8 cellular contexts compared by ENCODE assay signal in the genomic region with DNA sequence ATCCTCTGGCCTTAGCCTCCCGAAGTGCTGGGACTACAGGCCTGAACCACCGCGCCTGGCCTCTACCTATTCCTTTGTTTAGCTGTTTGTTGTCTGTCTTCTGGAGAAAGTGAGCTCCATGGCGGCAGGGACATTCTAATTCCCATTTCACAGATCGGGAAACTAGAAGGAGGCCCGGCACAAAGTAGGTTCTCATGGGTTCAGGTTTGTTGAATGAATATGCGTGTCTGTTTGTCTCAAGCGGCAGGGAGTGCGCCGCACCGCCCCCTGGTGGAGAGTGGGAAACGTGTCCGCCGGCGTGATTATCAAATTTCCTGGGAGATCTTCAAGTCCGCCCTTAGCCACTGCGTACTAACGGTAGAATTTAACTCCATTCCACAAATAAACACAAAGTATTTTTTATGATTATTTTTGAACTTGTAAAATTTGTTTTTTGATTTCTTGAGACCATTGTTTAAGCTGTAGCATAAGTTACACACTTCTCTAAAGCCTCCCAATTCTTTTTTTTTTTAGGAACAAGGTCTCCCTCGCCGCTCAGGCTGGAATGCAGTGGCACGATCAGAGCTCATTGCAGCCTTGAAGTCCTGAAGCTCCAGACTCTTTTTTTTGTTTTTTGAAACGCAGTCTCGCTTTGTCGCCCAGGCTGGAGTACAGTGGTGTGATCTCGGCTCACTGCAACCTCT. TPM values are rescaled to one million over a fixed set of nuclear protein-coding genes. Genes with fewer than 3 reads are reported as not detected.
DNase-seq lines count a peak whose midpoint lies in the region; ATAC-seq and TF ChIP-seq lines count a peak whose summit lies in the region.

No MANE protein-coding gene starts in this region.

- no peak overlapping the region for H3K27ac ChIP-seq in CD4-positive, alpha-beta memory T cell (ENCODE audit: low read depth, low read length)
- H3K27ac ChIP-seq in SK-N-SH (ENCODE audit: low read depth in 2 of 2, low read length in 1 of 2) = no peak overlapping the region

- no peaks in the 10 kb centered on the region for H3K27me3 ChIP-seq in CD4-positive, alpha-beta memory T cell (ENCODE audit: insufficient read depth, low read length)
- no peaks in the 10 kb centered on the region for H3K27me3 ChIP-seq in SK-N-SH (ENCODE audit: insufficient read depth)

- H3K9me3 ChIP-seq in CD4-positive, alpha-beta memory T cell (ENCODE audit: control insufficient read depth in 1 of 2, low read length in 2 of 2) = no peaks in the 10 kb centered on the region
- no peaks in the 10 kb centered on the region for H3K9me3 ChIP-seq in SK-N-SH

- peak; percentile 96 for TF ChIP-seq CTCF in SK-N-SH (IDR thresholded peaks at IDR 0.05)
- peak; percentile 95 for TF ChIP-seq CTCF in progenitor cell of endocrine pancreas (IDR thresholded peaks at IDR 0.05; ENCODE audit: unreplicated experiment)

- H3K9ac ChIP-seq in SK-N-SH = no peak overlapping the region

- H3K27ac Mint-ChIP-seq in CD4-positive, alpha-beta memory T cell = peak overlapping the region in 4 of 7 donors; percentile 39 to 88 (median 66)
- peak overlapping the region; percentile 26 for H3K27ac Mint-ChIP-seq in activated naive CD4-positive, alpha-beta T cell treated with anti-CD3 and anti-CD28 coated beads, Interleukin-2, amount 10 ng/mL, durations not matched to agents 7 days and 5 days
- peak overlapping the region; percentile 82 for H3K27ac Mint-ChIP-seq in progenitor cell of endocrine pancreas

- POLR2A ChIA-PET in CD4-positive, alpha-beta memory T cell (lab: Charles Lee; ENCODE audit: partially characterized antibody) = interaction anchor here (0.7 to 6.6 kb wide), 7 partner anchors 9 to 117 kb away, joined by 3 to 156 read pairs (median 7); a partner anchor contains a TSS
- POLR2A ChIA-PET in SK-N-SH (lab: Yijun Ruan, JAX) = interaction anchor here (1.2 kb wide), 1 partner anchor 8 kb away, joined by 3 read pairs; a partner anchor contains a TSS

- H4K20me1 ChIP-seq in SK-N-SH (ENCODE audit: insufficient read depth) = no peaks in the 10 kb centered on the region

- H3K36me3 ChIP-seq in CD4-positive, alpha-beta memory T cell (ENCODE audit: insufficient read depth, low read length) = no peaks in the 10 kb centered on the region
- H3K36me3 ChIP-seq in SK-N-SH (replicated peaks in 1 of 2; ENCODE audit: control insufficient read depth in 1 of 2, insufficient read depth in 2 of 2, low read length in 1 of 2) = no peaks in the 10 kb centered on the region

- no peak overlapping the region for H3K4me3 ChIP-seq in CD4-positive, alpha-beta memory T cell (ENCODE audit: low read length in 2 of 2)
- peak overlapping the region in 1 of 2 experiments; percentile 39; a peak in 1 of 4 replicates for H3K4me3 ChIP-seq in SK-N-SH (ENCODE audit: low read depth in 2 of 2, low read length in 1 of 2)

- H3K4me2 ChIP-seq in SK-N-SH = no peak overlapping the region

- no peaks in the 10 kb centered on the region for H3K9me2 ChIP-seq in SK-N-SH

- H3K79me2 ChIP-seq in SK-N-SH (ENCODE audit: insufficient read depth) = no peaks in the 10 kb centered on the region

- H3K36me3 Mint-ChIP-seq in CD4-positive, alpha-beta memory T cell = no peaks in the 10 kb centered on the region
- no peaks in the 10 kb centered on the region for H3K36me3 Mint-ChIP-seq in activated naive CD4-positive, alpha-beta T cell treated with anti-CD3 and anti-CD28 coated beads, Interleukin-2, amount 10 ng/mL, durations not matched to agents 7 days and 5 days
- no peaks in the 10 kb centered on the region for H3K36me3 Mint-ChIP-seq in progenitor cell of endocrine pancreas (ENCODE audit: insufficient read depth)

- no peaks in the 10 kb centered on the region for H3K27me3 Mint-ChIP-seq in CD4-positive, alpha-beta memory T cell
- peaks cover 14% of the 10 kb centered on the region for H3K27me3 Mint-ChIP-seq in activated naive CD4-positive, alpha-beta T cell treated with anti-CD3 and anti-CD28 coated beads, Interleukin-2, amount 10 ng/mL, durations not matched to agents 7 days and 5 days
- peaks cover 8% of the 10 kb centered on the region for H3K27me3 Mint-ChIP-seq in progenitor cell of endocrine pancreas

- TF ChIP-seq RAD21 in SK-N-SH (IDR thresholded peaks at IDR 0.05; ENCODE audit: low read length) = peak; percentile 70

- H3K4me1 ChIP-seq in CD4-positive, alpha-beta memory T cell (ENCODE audit: insufficient read depth, low read length) = peaks cover 18% of the 10 kb centered on the region
- peaks cover 0 to 10% of the 10 kb centered on the region in 2 experiments; a peak in 2 of 4 replicates for H3K4me1 ChIP-seq in SK-N-SH (ENCODE audit: control insufficient read depth in 1 of 2, insufficient read depth in 2 of 2, low read depth in 1 of 2, low read length in 1 of 2)

- no peak for ATAC-seq in HG03045 (IDR thresholded peaks at IDR 0.05; ENCODE audit: unreplicated experiment)

- TF ChIP-seq EP300 in SK-N-SH (IDR thresholded peaks at IDR 0.05; ENCODE audit: borderline replicate concordance in 1 of 2, low read depth in 1 of 2, low read length in 1 of 2) = no peak

- 36% methylated on average over 25 of the region's 25 CpGs for WGBS in SK-N-SH (ENCODE audit: low lambda C conversion rate)

- peak; percentile 68 to 74 (median 74) for DNase-seq in CD4-positive, alpha-beta memory T cell
- DNase-seq in HT1080 (ENCODE audit: low read depth) (peak; percentile 75), SK-N-SH (peak; percentile 74), head of caudate nucleus (peak; percentile 66 to 93 (median 80)), progenitor cell of endocrine pancreas (ENCODE audit: low spot score, unreplicated experiment) (peak; percentile 66), COR-L47 (lab: John Stamatoyannopoulos, UW) (no peak)
- peak; percentile 86 for DNase-seq in activated naive CD4-positive, alpha-beta T cell treated with anti-CD3 and anti-CD28 coated beads, Interleukin-2, amount 10 ng/mL, durations not matched to agents 7 days and 5 days

- no peak overlapping the region for H2AFZ ChIP-seq in SK-N-SH (ENCODE audit: low read depth)

- intact Hi-C loops in CD4-positive, alpha-beta memory T cell (cut with micrococcal nuclease) = loop anchor here (1.0 kb wide), 1 partner anchor 98 kb away; no protein-coding TSS in a partner anchor
- intact Hi-C loops in head of caudate nucleus (cut with DNase I) = loop anchor here (5.0 kb wide), 1 partner anchor 40 kb away; no protein-coding TSS in a partner anchor

- no peaks in the 10 kb centered on the region for H3K9me3 Mint-ChIP-seq in CD4-positive, alpha-beta memory T cell
- H3K9me3 Mint-ChIP-seq in activated naive CD4-positive, alpha-beta T cell treated with anti-CD3 and anti-CD28 coated beads, Interleukin-2, amount 10 ng/mL, durations not matched to agents 7 days and 5 days = no peaks in the 10 kb centered on the region
- H3K9me3 Mint-ChIP-seq in progenitor cell of endocrine pancreas (ENCODE audit: low read depth) = no peaks in the 10 kb centered on the region

- H3K4me1 Mint-ChIP-seq in CD4-positive, alpha-beta memory T cell = peaks cover 6 to 22% (median 19%) of the 10 kb centered on the region in 4 donors
- peaks cover 31% of the 10 kb centered on the region for H3K4me1 Mint-ChIP-seq in activated naive CD4-positive, alpha-beta T cell treated with anti-CD3 and anti-CD28 coated beads, Interleukin-2, amount 10 ng/mL, durations not matched to agents 7 days and 5 days
- peaks cover 4% of the 10 kb centered on the region for H3K4me1 Mint-ChIP-seq in progenitor cell of endocrine pancreas (ENCODE audit: low read depth)

- CTCF ChIA-PET in CD4-positive, alpha-beta memory T cell (lab: Charles Lee; ENCODE audit: partially characterized antibody) = interaction anchor here (0.6 to 16.1 kb wide), 29 partner anchors 8 to 533 kb away, joined by 3 to 609 read pairs (median 5); a partner anchor contains a TSS
- CTCF ChIA-PET in SK-N-SH (lab: Yijun Ruan, JAX) = interaction anchor here (0.6 to 7.0 kb wide), 41 partner anchors 9 to 591 kb away, joined by 3 to 520 read pairs (median 4); a partner anchor contains a TSS
- CTCF ChIA-PET in activated naive CD4-positive, alpha-beta T cell treated with anti-CD3 and anti-CD28 coated beads, Interleukin-2, amount 10 ng/mL, durations not matched to agents 7 days and 5 days (lab: Charles Lee) = interaction anchor here (0.5 to 6.3 kb wide), 21 partner anchors 8 to 797 kb away, joined by 3 to 197 read pairs (median 5); a partner anchor contains a TSS

- peak overlapping the region in 1 of 8 donors; percentile 11 for H3K4me3 Mint-ChIP-seq in CD4-positive, alpha-beta memory T cell
- no peak overlapping the region for H3K4me3 Mint-ChIP-seq in activated naive CD4-positive, alpha-beta T cell treated with anti-CD3 and anti-CD28 coated beads, Interleukin-2, amount 10 ng/mL, durations not matched to agents 7 days and 5 days
- no peak overlapping the region for H3K4me3 Mint-ChIP-seq in progenitor cell of endocrine pancreas (ENCODE audit: low read depth)

- peaks cover 28% of the 10 kb centered on the region for H3F3A ChIP-seq in SK-N-SH (replicated peaks; ENCODE audit: insufficient read depth)

RNA-seq across cellular contexts. Expression of a gene that starts 8.9 kb away (rescaled TPM):
- total RNA-seq in CD4-positive, alpha-beta memory T cell = 10 to 100 TPM; 39.5 to 40.4 TPM
- polyA plus RNA-seq in CD4-positive, alpha-beta memory T cell = 10 to 100 TPM in 1 of 2 donors, 1 to 10 TPM in 1; 4.6 to 11.9 TPM
- total RNA-seq in HT1080 (2014; rRNA removed; shearing (Covaris generic)) = 3.6 and 3.8 TPM in 2 replicates
- polyA plus RNA-seq in HT1080 (2015; cell fraction: cytosol; rRNA removed) = 8.7 and 11.5 TPM in 2 replicates
- 18.3 and 22.7 TPM in 2 replicates for polyA plus RNA-seq in HT1080 (2015; cell fraction: nucleus; rRNA removed)
- polyA plus RNA-seq in SK-N-SH (2012; rRNA removed) = 9.8 and 12.4 TPM in 2 replicates
- 4.0 and 5.3 TPM in 2 replicates for polyA plus RNA-seq in SK-N-SH (2012; cell fraction: cytosol; rRNA removed)
- 28.4 and 46.4 TPM in 2 replicates for polyA plus RNA-seq in SK-N-SH (2012; cell fraction: nucleus; rRNA removed)
- total RNA-seq in progenitor cell of endocrine pancreas = 34.4 and 36.1 TPM in 2 replicates

RNA-seq across cellular contexts. Expression of a gene that starts 16.4 kb away (rescaled TPM):
- total RNA-seq in CD4-positive, alpha-beta memory T cell = 10 to 100 TPM; 31.9 to 32.2 TPM
- polyA plus RNA-seq in CD4-positive, alpha-beta memory T cell = 1 to 10 TPM; 3.7 to 8.0 TPM
- 36.6 and 43.9 TPM in 2 replicates for total RNA-seq in HT1080 (2014; rRNA removed; shearing (Covaris generic))
- polyA plus RNA-seq in HT1080 (2015; cell fraction: cytosol; rRNA removed) = 51.6 and 64.6 TPM in 2 replicates
- polyA plus RNA-seq in HT1080 (2015; cell fraction: nucleus; rRNA removed) = 50.3 and 54.3 TPM in 2 replicates
- polyA plus RNA-seq in SK-N-SH (2012; rRNA removed) = 14.5 and 16.1 TPM in 2 replicates
- polyA plus RNA-seq in SK-N-SH (2012; cell fraction: cytosol; rRNA removed) = 9.9 and 12.9 TPM in 2 replicates
- 14.3 and 14.4 TPM in 2 replicates for polyA plus RNA-seq in SK-N-SH (2012; cell fraction: nucleus; rRNA removed)
- total RNA-seq in progenitor cell of endocrine pancreas = 18.3 and 23.5 TPM in 2 replicates

RNA-seq across cellular contexts. Expression of a gene that starts 27.2 kb away (rescaled TPM):
- total RNA-seq in CD4-positive, alpha-beta memory T cell = 10 to 100 TPM; 15.1 to 16.7 TPM
- polyA plus RNA-seq in CD4-positive, alpha-beta memory T cell = 1 to 10 TPM; 1.8 to 1.9 TPM
- 1.5 and 4.0 TPM in 2 replicates for total RNA-seq in HT1080 (2014; rRNA removed; shearing (Covaris generic))
- polyA plus RNA-seq in HT1080 (2015; cell fraction: cytosol; rRNA removed) = 2.9 and 3.6 TPM in 2 replicates
- 4.4 and 6.0 TPM in 2 replicates for polyA plus RNA-seq in HT1080 (2015; cell fraction: nucleus; rRNA removed)
- polyA plus RNA-seq in SK-N-SH (2012; rRNA removed) = 3.8 and 5.5 TPM in 2 replicates
- polyA plus RNA-seq in SK-N-SH (2012; cell fraction: cytosol; rRNA removed) = 2.3 and 3.0 TPM in 2 replicates
- 10.2 and 19.9 TPM in 2 replicates for polyA plus RNA-seq in SK-N-SH (2012; cell fraction: nucleus; rRNA removed)
- total RNA-seq in progenitor cell of endocrine pancreas = 9.1 and 11.8 TPM in 2 replicates

Comparison
In these comparisons a context has a peak if more than half of its experiments do, and no peak if none do; other contexts are left out.
1. H3K27ac Mint-ChIP-seq: peak in every context shown above with its lines; median percentile 82 in progenitor cell of endocrine pancreas; 66 in CD4-positive, alpha-beta memory T cell; 26 in activated naive CD4-positive, alpha-beta T cell treated with anti-CD3 and anti-CD28 coated beads, Interleukin-2, amount 10 ng/mL, durations not matched to agents 7 days and 5 days.